In the genomic region with DNA sequence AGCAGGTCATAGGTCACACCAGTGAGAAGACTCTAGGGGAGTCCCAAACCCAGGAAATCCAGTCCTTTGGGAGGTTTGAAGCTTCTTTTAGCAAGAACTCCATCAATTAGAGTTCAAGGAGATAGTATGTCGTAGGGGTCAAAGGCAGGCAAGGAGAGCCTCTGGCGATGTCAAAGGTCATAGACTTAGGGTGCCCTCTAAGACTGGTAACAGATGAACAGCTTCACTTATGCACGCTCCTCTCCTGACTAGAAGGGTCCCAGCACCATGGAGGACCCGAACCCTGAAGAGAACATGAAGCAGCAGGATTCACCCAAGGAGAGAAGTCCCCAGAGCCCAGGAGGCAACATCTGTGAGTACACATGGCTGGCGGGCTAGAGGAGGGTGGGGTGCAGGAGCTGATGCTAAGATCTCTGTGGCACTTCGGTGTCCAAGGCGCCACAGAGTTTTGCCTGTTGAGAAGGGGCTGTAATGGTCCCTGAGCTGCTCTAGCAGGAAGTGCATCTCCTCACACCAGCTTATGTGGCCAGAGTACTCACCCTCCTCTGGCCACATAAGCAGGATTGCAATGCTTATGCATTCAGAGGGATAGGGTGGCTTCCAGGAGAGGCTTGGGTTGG, we compare ENCODE assay signal across 8 cellular contexts. TPM values are rescaled to one million over a fixed set of nuclear protein-coding genes. Genes with fewer than 3 reads are reported as not detected.
DNase-seq lines count a peak whose midpoint lies in the region; ATAC-seq and TF ChIP-seq lines count a peak whose summit lies in the region.

No MANE protein-coding gene starts in this region.

- intact Hi-C loops in activated T-helper 1 cell treated with anti-CD3 and anti-CD28 coated beads, Interleukin-12 subunit alpha, Interleukin-12 subunit beta, Interleukin-2, Interleukin-4 antibody, amounts not matched to agents 30 ng/mL and 10 ng/mL and 1 ng/mL, durations not matched to agents 14 hours and 24 hours and 36 hours (cut with micrococcal nuclease), result loop anchor here (1.0 to 5.0 kb wide), 10 partner anchors 17 to 905 kb away; a partner anchor contains a TSS

- peak overlapping the region; percentile 72 to 80 for H3K4me3 ChIP-seq in SK-N-SH (ENCODE audit: low read depth in 2 of 2, low read length in 1 of 2)
- H3K4me3 ChIP-seq in iPS-20b (ENCODE audit: low read length), result peak overlapping the region; percentile 96

- H3K36me3 ChIP-seq in SK-N-SH (replicated peaks in 1 of 2; ENCODE audit: control insufficient read depth in 1 of 2, insufficient read depth in 2 of 2, low read length in 1 of 2), result peaks cover 23 to 28% of the 10 kb centered on the region in 2 experiments
- H3K36me3 ChIP-seq in iPS-20b (ENCODE audit: insufficient read depth, low read depth, low read length), result peaks cover 51% of the 10 kb centered on the region

- H3K9me2 ChIP-seq in SK-N-SH, result no peaks in the 10 kb centered on the region

- TF ChIP-seq CTCF in SK-N-SH (IDR thresholded peaks at IDR 0.05) (no peak), GM10248 (IDR thresholded peaks at IDR 0.05; ENCODE audit: control extremely low read depth, extremely low read depth, low read depth, missing control alignments) (no peak)

- POLR2A ChIA-PET in SK-N-SH (lab: Yijun Ruan, JAX) (interaction anchor here (0.9 to 1.2 kb wide), 2 partner anchors 21 to 42 kb away, joined by 4 to 5 read pairs; a partner anchor contains a TSS), GM10248 (lab: Yijun Ruan, JAX) (interaction anchor here (1.3 to 1.4 kb wide), 2 partner anchors 8 to 10 kb away, joined by 3 to 6 read pairs; no protein-coding TSS in a partner anchor)

- H3K27ac Mint-ChIP-seq in activated T-helper 1 cell treated with anti-CD3 and anti-CD28 coated beads, Interleukin-12 subunit alpha, Interleukin-12 subunit beta, Interleukin-2, Interleukin-4 antibody, amounts not matched to agents 30 ng/mL and 10 ng/mL and 1 ng/mL, durations not matched to agents 14 hours and 24 hours and 36 hours, result peak overlapping the region; percentile 97

- no peak for TF ChIP-seq RAD21 in SK-N-SH (IDR thresholded peaks at IDR 0.05; ENCODE audit: low read length)

- DNase-seq in SK-N-SH, result no peak
- no peak for DNase-seq in activated T-helper 1 cell treated with anti-CD3 and anti-CD28 coated beads, Interleukin-12 subunit alpha, Interleukin-12 subunit beta, Interleukin-2, Interleukin-4 antibody, amounts not matched to agents 30 ng/mL and 10 ng/mL and 1 ng/mL, durations not matched to agents 14 hours and 24 hours and 36 hours (ENCODE audit: low spot score)
- no peak for DNase-seq in substantia nigra (lab: John Stamatoyannopoulos, UW)
- no peak for DNase-seq in GM10248 (ENCODE audit: extremely low spot score)
- DNase-seq in NCI-H345 treated with DMSO at 0.1 percent for 48 hours (lab: John Stamatoyannopoulos, UW; ENCODE audit: unreplicated experiment), result no peak

- ATAC-seq in SK-N-SH treated with all-trans-retinoic acid at 6 μM for 48 hours, result no peak
- ATAC-seq in GM21367 (IDR thresholded peaks at IDR 0.05; ENCODE audit: unreplicated experiment), result no peak

- no peaks in the 10 kb centered on the region for H3K9me3 ChIP-seq in SK-N-SH
- H3K9me3 ChIP-seq in iPS-20b (ENCODE audit: insufficient read depth, low read depth, low read length), result no peaks in the 10 kb centered on the region

- H3K27ac ChIP-seq in SK-N-SH (ENCODE audit: low read depth in 2 of 2, low read length in 1 of 2) (peak overlapping the region; percentile 93 to 98), iPS-20b (ENCODE audit: low read length) (peak overlapping the region; percentile 84), substantia nigra (ENCODE audit: low read depth, low read length, poor library complexity, severe bottlenecking) (peak overlapping the region; percentile 99)

- H3K4me1 ChIP-seq in SK-N-SH (ENCODE audit: control insufficient read depth in 1 of 2, insufficient read depth in 2 of 2, low read depth in 1 of 2, low read length in 1 of 2) (peaks cover 8 to 22% of the 10 kb centered on the region in 2 experiments; a peak in 2 of 4 replicates), iPS-20b (ENCODE audit: insufficient read depth, low read length) (peaks cover 7% of the 10 kb centered on the region; the same call in 1 of the 2 replicates)

- peaks cover 70% of the 10 kb centered on the region for H3K79me2 ChIP-seq in SK-N-SH (ENCODE audit: insufficient read depth)

- H2AFZ ChIP-seq in SK-N-SH (ENCODE audit: low read depth), result peak overlapping the region; percentile 85

- peak overlapping the region; percentile 97 for H3K4me3 Mint-ChIP-seq in activated T-helper 1 cell treated with anti-CD3 and anti-CD28 coated beads, Interleukin-12 subunit alpha, Interleukin-12 subunit beta, Interleukin-2, Interleukin-4 antibody, amounts not matched to agents 30 ng/mL and 10 ng/mL and 1 ng/mL, durations not matched to agents 14 hours and 24 hours and 36 hours

- peaks cover 20% of the 10 kb centered on the region for H3K36me3 Mint-ChIP-seq in activated T-helper 1 cell treated with anti-CD3 and anti-CD28 coated beads, Interleukin-12 subunit alpha, Interleukin-12 subunit beta, Interleukin-2, Interleukin-4 antibody, amounts not matched to agents 30 ng/mL and 10 ng/mL and 1 ng/mL, durations not matched to agents 14 hours and 24 hours and 36 hours (ENCODE audit: low read depth)

- peaks cover 9% of the 10 kb centered on the region; the same call in 1 of the 2 replicates for H4K20me1 ChIP-seq in SK-N-SH (ENCODE audit: insufficient read depth)

- peaks cover 39% of the 10 kb centered on the region for H3K4me1 Mint-ChIP-seq in activated T-helper 1 cell treated with anti-CD3 and anti-CD28 coated beads, Interleukin-12 subunit alpha, Interleukin-12 subunit beta, Interleukin-2, Interleukin-4 antibody, amounts not matched to agents 30 ng/mL and 10 ng/mL and 1 ng/mL, durations not matched to agents 14 hours and 24 hours and 36 hours (ENCODE audit: low read depth)

- H3K27me3 Mint-ChIP-seq in activated T-helper 1 cell treated with anti-CD3 and anti-CD28 coated beads, Interleukin-12 subunit alpha, Interleukin-12 subunit beta, Interleukin-2, Interleukin-4 antibody, amounts not matched to agents 30 ng/mL and 10 ng/mL and 1 ng/mL, durations not matched to agents 14 hours and 24 hours and 36 hours (ENCODE audit: insufficient read depth), result no peaks in the 10 kb centered on the region

- WGBS in SK-N-SH (ENCODE audit: low lambda C conversion rate), result 13% methylated on average over 5 of the region's 7 CpGs

- H3K9me3 Mint-ChIP-seq in activated T-helper 1 cell treated with anti-CD3 and anti-CD28 coated beads, Interleukin-12 subunit alpha, Interleukin-12 subunit beta, Interleukin-2, Interleukin-4 antibody, amounts not matched to agents 30 ng/mL and 10 ng/mL and 1 ng/mL, durations not matched to agents 14 hours and 24 hours and 36 hours, result no peaks in the 10 kb centered on the region

- H3K4me2 ChIP-seq in SK-N-SH, result peak overlapping the region; percentile 99

- H3K27me3 ChIP-seq in SK-N-SH (ENCODE audit: insufficient read depth), result no peaks in the 10 kb centered on the region
- H3K27me3 ChIP-seq in iPS-20b (ENCODE audit: insufficient read depth, low read length), result no peaks in the 10 kb centered on the region

- CTCF ChIA-PET in SK-N-SH (lab: Yijun Ruan, JAX), result interaction anchor here (0.9 to 6.6 kb wide), 8 partner anchors 9 to 213 kb away, joined by 3 to 104 read pairs (median 4); no protein-coding TSS in a partner anchor
- CTCF ChIA-PET in GM10248 (lab: Yijun Ruan, JAX), result interaction anchor here (0.6 to 6.1 kb wide), 7 partner anchors 9 to 1233 kb away, joined by 3 to 60 read pairs (median 9); a partner anchor contains a TSS

- H3K9ac ChIP-seq in SK-N-SH (peak overlapping the region; percentile 94), iPS-20b (ENCODE audit: low read depth, low read length) (peak overlapping the region; percentile 96)

- no peak for TF ChIP-seq EP300 in SK-N-SH (IDR thresholded peaks at IDR 0.05; ENCODE audit: borderline replicate concordance in 1 of 2, low read depth in 1 of 2, low read length in 1 of 2)

- H3F3A ChIP-seq in SK-N-SH (replicated peaks; ENCODE audit: insufficient read depth), result peaks cover 21% of the 10 kb centered on the region

RNA-seq across cellular contexts. Expression of a gene that starts 0.6 kb away (rescaled TPM):
- polyA plus RNA-seq in SK-N-SH (2012; rRNA removed), result 12.8 and 13.6 TPM in 2 replicates
- polyA plus RNA-seq in SK-N-SH (2012; cell fraction: cytosol; rRNA removed), result 7.0 and 9.4 TPM in 2 replicates
- 8.4 and 9.5 TPM in 2 replicates for polyA plus RNA-seq in SK-N-SH (2012; cell fraction: nucleus; rRNA removed)
- 17.3 and 18.6 TPM in 2 replicates for total RNA-seq in activated T-helper 1 cell treated with anti-CD3 and anti-CD28 coated beads, Interleukin-12 subunit alpha, Interleukin-12 subunit beta, Interleukin-2, Interleukin-4 antibody, amounts not matched to agents 30 ng/mL and 10 ng/mL and 1 ng/mL, durations not matched to agents 14 hours and 24 hours and 36 hours

RNA-seq across cellular contexts. Expression of a gene that starts 1.0 kb away (rescaled TPM):
- polyA plus RNA-seq in SK-N-SH (2012; rRNA removed), result 8.4 and 10.8 TPM in 2 replicates
- 9.4 and 10.2 TPM in 2 replicates for polyA plus RNA-seq in SK-N-SH (2012; cell fraction: cytosol; rRNA removed)
- 27.5 and 30.0 TPM in 2 replicates for polyA plus RNA-seq in SK-N-SH (2012; cell fraction: nucleus; rRNA removed)
- 33.5 and 34.9 TPM in 2 replicates for total RNA-seq in activated T-helper 1 cell treated with anti-CD3 and anti-CD28 coated beads, Interleukin-12 subunit alpha, Interleukin-12 subunit beta, Interleukin-2, Interleukin-4 antibody, amounts not matched to agents 30 ng/mL and 10 ng/mL and 1 ng/mL, durations not matched to agents 14 hours and 24 hours and 36 hours

RNA-seq across cellular contexts. Expression of a gene that starts 14.9 kb away (rescaled TPM):
- polyA plus RNA-seq in SK-N-SH (2012; rRNA removed), result 0.15 and 0.19 TPM in 2 replicates
- 0.06 and 0.08 TPM in 2 replicates for polyA plus RNA-seq in SK-N-SH (2012; cell fraction: cytosol; rRNA removed)
- 1.3 and 1.4 TPM in 2 replicates for polyA plus RNA-seq in SK-N-SH (2012; cell fraction: nucleus; rRNA removed)
- total RNA-seq in activated T-helper 1 cell treated with anti-CD3 and anti-CD28 coated beads, Interleukin-12 subunit alpha, Interleukin-12 subunit beta, Interleukin-2, Interleukin-4 antibody, amounts not matched to agents 30 ng/mL and 10 ng/mL and 1 ng/mL, durations not matched to agents 14 hours and 24 hours and 36 hours, result 0.10 and 0.13 TPM in 2 replicates

RNA-seq across cellular contexts. Expression of a gene that starts 21.4 kb away (rescaled TPM):
- 5.5 and 6.5 TPM in 2 replicates for polyA plus RNA-seq in SK-N-SH (2012; rRNA removed)
- polyA plus RNA-seq in SK-N-SH (2012; cell fraction: cytosol; rRNA removed), result 2.8 and 5.4 TPM in 2 replicates
- polyA plus RNA-seq in SK-N-SH (2012; cell fraction: nucleus; rRNA removed), result 8.0 and 9.2 TPM in 2 replicates
- total RNA-seq in activated T-helper 1 cell treated with anti-CD3 and anti-CD28 coated beads, Interleukin-12 subunit alpha, Interleukin-12 subunit beta, Interleukin-2, Interleukin-4 antibody, amounts not matched to agents 30 ng/mL and 10 ng/mL and 1 ng/mL, durations not matched to agents 14 hours and 24 hours and 36 hours, result 4.9 and 5.7 TPM in 2 replicates

RNA-seq across cellular contexts. Expression of a gene that starts 21.6 kb away (rescaled TPM):
- polyA plus RNA-seq in SK-N-SH (2012; rRNA removed), result 24.7 and 30.3 TPM in 2 replicates
- 13.2 and 16.4 TPM in 2 replicates for polyA plus RNA-seq in SK-N-SH (2012; cell fraction: cytosol; rRNA removed)
- polyA plus RNA-seq in SK-N-SH (2012; cell fraction: nucleus; rRNA removed), result 20.2 and 25.7 TPM in 2 replicates
- 27.4 and 28.7 TPM in 2 replicates for total RNA-seq in activated T-helper 1 cell treated with anti-CD3 and anti-CD28 coated beads, Interleukin-12 subunit alpha, Interleukin-12 subunit beta, Interleukin-2, Interleukin-4 antibody, amounts not matched to agents 30 ng/mL and 10 ng/mL and 1 ng/mL, durations not matched to agents 14 hours and 24 hours and 36 hours
